Comparison of ENCODE assay signal across 15 cellular contexts in the genomic region with DNA sequence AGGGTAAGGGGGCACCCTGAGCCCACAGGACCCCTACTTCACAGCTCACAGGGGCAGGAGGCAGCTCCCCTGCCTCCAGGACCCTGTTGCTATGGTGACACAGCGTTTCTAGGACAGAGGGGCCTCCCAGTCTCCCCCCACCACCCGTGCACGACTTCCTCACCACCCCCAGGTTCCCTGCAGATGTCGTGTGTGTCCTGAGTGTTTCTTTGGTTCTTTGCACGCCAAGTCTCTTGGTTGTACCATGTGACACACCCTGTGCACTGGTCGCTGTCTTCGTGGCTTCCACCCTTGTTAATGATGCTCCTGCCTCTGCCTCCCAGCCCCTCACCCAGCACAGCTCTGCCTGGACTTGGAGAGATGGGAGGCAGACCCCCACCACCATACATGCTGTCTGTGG. TPM values are rescaled to one million over a fixed set of nuclear protein-coding genes. Genes with fewer than 3 reads are reported as not detected.
DNase-seq lines count a peak whose midpoint lies in the region; ATAC-seq, FAIRE-seq and TF ChIP-seq lines count a peak whose summit lies in the region.
"Had no signal": no experiment of that assay in that cellular context is flagged by ENCODE, and none has a peak within 500 bp of the region (broad histone marks: within the 10 kb centered on the region; RNA-seq: fewer than 3 reads in every experiment).

No MANE protein-coding gene starts in this region.

- H3K4me1 Mint-ChIP-seq in activated T-cell treated with anti-CD3 and anti-CD28 coated beads, Interleukin-2, amount 50 U/mL, for 24 hours (ENCODE audit: low read depth): no peaks in the 10 kb centered on the region
- H3K4me1 Mint-ChIP-seq in T-cell: peaks cover 3 to 8% (median 3%) of the 10 kb centered on the region in 3 donors
- H3K4me1 Mint-ChIP-seq in central memory CD8-positive, alpha-beta T cell: no peaks in the 10 kb centered on the region
- H3K4me1 Mint-ChIP-seq in stimulated activated naive B cell treated with anti-CD40 and anti-IgM and Interleukin-4, amounts not matched to agents 10 μg/mL and 1 μg/mL and 100 μg/mL, for 72 hours: peaks cover 32 to 44% of the 10 kb centered on the region in 2 donors
- H3K4me1 Mint-ChIP-seq in mesothelial cell of epicardium: no peaks in the 10 kb centered on the region

- FAIRE-seq in RCC 7860 (lab: Jason Lieb, UNC): no peak

- POLR2A ChIA-PET in T-cell (lab: Charles Lee): interaction anchor here in 1 of 2 donors (0.6 kb wide), 1 partner anchor 16 kb away, joined by 4 read pairs; no protein-coding TSS in a partner anchor

- peaks cover 65% of the 10 kb centered on the region for H3K36me3 Mint-ChIP-seq in activated T-cell treated with anti-CD3 and anti-CD28 coated beads, Interleukin-2, amount 50 U/mL, for 24 hours (ENCODE audit: low read depth)
- peaks cover 38% of the 10 kb centered on the region for H3K36me3 Mint-ChIP-seq in T-cell
- peaks cover 41% of the 10 kb centered on the region for H3K36me3 Mint-ChIP-seq in central memory CD8-positive, alpha-beta T cell (ENCODE audit: insufficient read depth)
- peaks cover 42 to 68% of the 10 kb centered on the region in 2 donors for H3K36me3 Mint-ChIP-seq in stimulated activated naive B cell treated with anti-CD40 and anti-IgM and Interleukin-4, amounts not matched to agents 10 μg/mL and 1 μg/mL and 100 μg/mL, for 72 hours
- peaks cover 21% of the 10 kb centered on the region for H3K36me3 Mint-ChIP-seq in mesothelial cell of epicardium

- no peaks in the 10 kb centered on the region for H3K27me3 Mint-ChIP-seq in activated T-cell treated with anti-CD3 and anti-CD28 coated beads, Interleukin-2, amount 50 U/mL, for 24 hours
- H3K27me3 Mint-ChIP-seq in T-cell (no peaks in the 10 kb centered on the region), mesothelial cell of epicardium (ENCODE audit: low read depth) (no peaks in the 10 kb centered on the region)
- no peaks in the 10 kb centered on the region for H3K27me3 Mint-ChIP-seq in central memory CD8-positive, alpha-beta T cell
- no peaks in the 10 kb centered on the region for H3K27me3 Mint-ChIP-seq in stimulated activated naive B cell treated with anti-CD40 and anti-IgM and Interleukin-4, amounts not matched to agents 10 μg/mL and 1 μg/mL and 100 μg/mL, for 72 hours

- no peak overlapping the region for H3K4me3 Mint-ChIP-seq in activated T-cell treated with anti-CD3 and anti-CD28 coated beads, Interleukin-2, amount 50 U/mL, for 24 hours
- H3K4me3 Mint-ChIP-seq in T-cell (no peak overlapping the region), mesothelial cell of epicardium (no peak overlapping the region)
- H3K4me3 Mint-ChIP-seq in central memory CD8-positive, alpha-beta T cell: no peak overlapping the region
- H3K4me3 Mint-ChIP-seq in stimulated activated naive B cell treated with anti-CD40 and anti-IgM and Interleukin-4, amounts not matched to agents 10 μg/mL and 1 μg/mL and 100 μg/mL, for 72 hours: peak overlapping the region; percentile 13 to 23

- CTCF ChIA-PET in T-cell (lab: Charles Lee): no interaction called here

- H3K27ac Mint-ChIP-seq in activated T-cell treated with anti-CD3 and anti-CD28 coated beads, Interleukin-2, amount 50 U/mL, for 24 hours: peak overlapping the region; percentile 87
- H3K27ac Mint-ChIP-seq in T-cell (peak overlapping the region; percentile 55 to 64), mesothelial cell of epicardium (no peak overlapping the region)
- H3K27ac Mint-ChIP-seq in central memory CD8-positive, alpha-beta T cell (ENCODE audit: low read depth): peak overlapping the region; percentile 47
- peak overlapping the region; percentile 94 for H3K27ac Mint-ChIP-seq in stimulated activated naive B cell treated with anti-CD40 and anti-IgM and Interleukin-4, amounts not matched to agents 10 μg/mL and 1 μg/mL and 100 μg/mL, for 72 hours

- TF ChIP-seq CTCF in mesothelial cell of epicardium (IDR thresholded peaks at IDR 0.05; ENCODE audit: unreplicated experiment): no peak

- no peaks in the 10 kb centered on the region for H3K9me3 Mint-ChIP-seq in activated T-cell treated with anti-CD3 and anti-CD28 coated beads, Interleukin-2, amount 50 U/mL, for 24 hours
- H3K9me3 Mint-ChIP-seq in T-cell (no peaks in the 10 kb centered on the region), mesothelial cell of epicardium (no peaks in the 10 kb centered on the region)
- no peaks in the 10 kb centered on the region for H3K9me3 Mint-ChIP-seq in central memory CD8-positive, alpha-beta T cell
- no peaks in the 10 kb centered on the region for H3K9me3 Mint-ChIP-seq in stimulated activated naive B cell treated with anti-CD40 and anti-IgM and Interleukin-4, amounts not matched to agents 10 μg/mL and 1 μg/mL and 100 μg/mL, for 72 hours

- no peak for ATAC-seq in T-cell (replicated peaks in 1 of 4)
- no peak for ATAC-seq in central memory CD8-positive, alpha-beta T cell (replicated peaks; ENCODE audit: extremely low read depth, poor library complexity, severe bottlenecking)
- ATAC-seq in stimulated activated naive B cell treated with anti-CD40 and anti-IgM and Interleukin-4, amounts not matched to agents 10 μg/mL and 1 μg/mL and 100 μg/mL, for 72 hours (replicated peaks): peak; percentile 72

- DNase-seq in activated T-cell treated with anti-CD3 and anti-CD28 coated beads, Interleukin-2, amount 50 U/mL, for 24 hours: no peak
- DNase-seq in activated T-cell treated with anti-CD3 and anti-CD28 coated beads for 4 hours (no peak), T-cell (no peak), mesothelial cell of epicardium (ENCODE audit: low spot score in 2 of 2, unreplicated experiment in 2 of 2) (no peak), RCC 7860 (ENCODE audit: low spot score) (no peak)
- no peak for DNase-seq in central memory CD8-positive, alpha-beta T cell (ENCODE audit: low spot score in 2 of 2)
- DNase-seq in stimulated activated naive B cell treated with anti-CD40 and anti-IgM and Interleukin-4, amounts not matched to agents 10 μg/mL and 1 μg/mL and 100 μg/mL, for 72 hours: no peak
- DNase-seq in NK-92 treated with Interleukin-12 subunit alpha and Interleukin-12 subunit beta, amount 100 ng/mL, for 24 hours (lab: John Stamatoyannopoulos, UW): no peak
- DNase-seq: dermis blood vessel endothelial cell, foreskin melanocyte, mesenchymal stem cell, NCI-H1048, NCI-H2081, NCI-H524, trophoblast cell had no signal

RNA-seq across cellular contexts. Expression of gene KLC2, which starts 13.7 kb away (rescaled TPM):
- 10 to 100 TPM; 36.9 to 52.9 (median 43.9) TPM for total RNA-seq in T-cell
- 42.0 to 43.0 TPM (median 42.9 TPM) in 3 replicates for total RNA-seq in mesothelial cell of epicardium

RNA-seq across cellular contexts. Expression of gene RAB1B, which starts 24.6 kb away (rescaled TPM):
- total RNA-seq in T-cell (10 to 100 TPM; 60.7 to 98.8 (median 95.2) TPM), mesothelial cell of epicardium (88.6 to 91.8 TPM (median 90.1 TPM) in 3 replicates)

RNA-seq across cellular contexts. Expression of gene CNIH2, which starts 34.2 kb away (rescaled TPM):
- total RNA-seq in T-cell: 1 to 10 TPM; 1.9 to 9.9 (median 2.7) TPM
- total RNA-seq in mesothelial cell of epicardium: 10.1 to 11.5 TPM (median 10.2 TPM) in 3 replicates
- total RNA-seq: dermis blood vessel endothelial cell had no signal

RNA-seq across cellular contexts. Expression of gene YIF1A, which starts 45.1 kb away (rescaled TPM):
- 10 to 100 TPM; 24.5 to 63.3 (median 56.9) TPM for total RNA-seq in T-cell
- total RNA-seq in mesothelial cell of epicardium: 66.8 to 74.0 TPM (median 71.2 TPM) in 3 replicates

RNA-seq across cellular contexts. Expression of gene TMEM151A, which starts 47.9 kb away (rescaled TPM):
- under 1 TPM in 4 of 5 donors, not detected in 1; 0.19 to 0.33 (median 0.23) TPM for total RNA-seq in T-cell
- 1.3 to 1.8 TPM (median 1.6 TPM) in 3 replicates for total RNA-seq in mesothelial cell of epicardium
- total RNA-seq: dermis blood vessel endothelial cell had no signal

Comparison
In these comparisons a context has a peak if more than half of its experiments do, and no peak if none do; other contexts are left out.
1. H3K4me3 Mint-ChIP-seq: peak in stimulated activated naive B cell treated with anti-CD40 and anti-IgM and Interleukin-4, amounts not matched to agents 10 μg/mL and 1 μg/mL and 100 μg/mL, for 72 hours (2 of 2); none in activated T-cell treated with anti-CD3 and anti-CD28 coated beads, Interleukin-2, amount 50 U/mL, for 24 hours (single experiment), T-cell (0 of 3), central memory CD8-positive, alpha-beta T cell (single experiment) and mesothelial cell of epicardium (single experiment).
2. ATAC-seq: peak in stimulated activated naive B cell treated with anti-CD40 and anti-IgM and Interleukin-4, amounts not matched to agents 10 μg/mL and 1 μg/mL and 100 μg/mL, for 72 hours (2 of 2); none in T-cell (0 of 4) and central memory CD8-positive, alpha-beta T cell (single experiment).